ENCODE assay signal across 9 cellular contexts in genomic region chr16:74601131-74601871, GRCh38.
A peak's percentile ranks its signal among the peaks of the same experiment; 100 is the strongest.
DNase-seq lines count a peak whose midpoint lies in the region; ATAC-seq lines count a peak whose summit lies in the region.
"Had no signal": no experiment of that assay in that cellular context is flagged by ENCODE, and none has a peak within 500 bp of the region (broad histone marks: within the 10 kb centered on the region; RNA-seq: fewer than 3 reads in every experiment).

No MANE protein-coding gene starts in this region.

- peak overlapping the region; percentile 61 for H3K27ac Mint-ChIP-seq in stimulated activated effector memory CD8-positive, alpha-beta T cell treated with anti-CD3 and anti-CD28 coated beads, Interleukin-12 subunit alpha, Interleukin-12 subunit beta, amount 100 ng/mL, for 72 hours

- no peaks in the 10 kb centered on the region for H3K27me3 ChIP-seq in BLaER1

- H3K4me3 Mint-ChIP-seq in stimulated activated effector memory CD8-positive, alpha-beta T cell treated with anti-CD3 and anti-CD28 coated beads, Interleukin-12 subunit alpha, Interleukin-12 subunit beta, amount 100 ng/mL, for 72 hours: peak overlapping the region; percentile 18
- H3K4me3 Mint-ChIP-seq: neural crest cell had no signal

- H3K27ac ChIP-seq in BLaER1: peak overlapping the region; percentile 20; the same call in 1 of the 2 replicates

- peak overlapping the region; percentile 27; the same call in 1 of the 2 replicates for H3K9ac ChIP-seq in BLaER1

- no peak overlapping the region for H3K4me3 ChIP-seq in BLaER1

- peaks cover 59% of the 10 kb centered on the region for H3K4me1 Mint-ChIP-seq in stimulated activated effector memory CD8-positive, alpha-beta T cell treated with anti-CD3 and anti-CD28 coated beads, Interleukin-12 subunit alpha, Interleukin-12 subunit beta, amount 100 ng/mL, for 72 hours

- peaks cover 15% of the 10 kb centered on the region; the same call in 1 of the 2 replicates for H3K9me3 ChIP-seq in BLaER1

- H3K4me2 ChIP-seq in BLaER1: peak overlapping the region; percentile 64

- peaks cover 88% of the 10 kb centered on the region for H4K20me1 ChIP-seq in BLaER1

- H3K4me1 ChIP-seq in BLaER1: peaks cover 55% of the 10 kb centered on the region

- no peaks in the 10 kb centered on the region for H3K9me3 Mint-ChIP-seq in stimulated activated effector memory CD8-positive, alpha-beta T cell treated with anti-CD3 and anti-CD28 coated beads, Interleukin-12 subunit alpha, Interleukin-12 subunit beta, amount 100 ng/mL, for 72 hours
- H3K9me3 Mint-ChIP-seq: neural crest cell had no signal

- peak; percentile 79 for ATAC-seq in HG02852 (IDR thresholded peaks at IDR 0.05; ENCODE audit: unreplicated experiment)
- peak; percentile 99 for ATAC-seq in stimulated activated effector memory CD8-positive, alpha-beta T cell treated with anti-CD3 and anti-CD28 coated beads, Interleukin-12 subunit alpha, Interleukin-12 subunit beta, amount 100 ng/mL, for 72 hours
- ATAC-seq in HG03439 (IDR thresholded peaks at IDR 0.05; ENCODE audit: unreplicated experiment): no peak

- H3K36me3 Mint-ChIP-seq in stimulated activated effector memory CD8-positive, alpha-beta T cell treated with anti-CD3 and anti-CD28 coated beads, Interleukin-12 subunit alpha, Interleukin-12 subunit beta, amount 100 ng/mL, for 72 hours: peaks cover 42% of the 10 kb centered on the region

- DNase-seq in T-helper 22 cell (ENCODE audit: low read depth) (peak; percentile 68), NCI-H2081 (lab: John Stamatoyannopoulos, UW) (no peak), cerebellar nuclear complex (lab: John Stamatoyannopoulos, UW) (no peak)
- peak; percentile 79 for DNase-seq in central memory CD4-positive, alpha-beta T cell
- DNase-seq in stimulated activated effector memory CD8-positive, alpha-beta T cell treated with anti-CD3 and anti-CD28 coated beads, Interleukin-12 subunit alpha, Interleukin-12 subunit beta, amount 100 ng/mL, for 72 hours (ENCODE audit: low spot score in 2 of 2): peak; percentile 8 to 63

- H3K36me3 ChIP-seq in BLaER1: peaks cover 48% of the 10 kb centered on the region

Comparison
In these comparisons a context has a peak if more than half of its experiments do, and no peak if none do; other contexts are left out.
1. DNase-seq: peak in T-helper 22 cell (single experiment), central memory CD4-positive, alpha-beta T cell (single experiment) and stimulated activated effector memory CD8-positive, alpha-beta T cell treated with anti-CD3 and anti-CD28 coated beads, Interleukin-12 subunit alpha, Interleukin-12 subunit beta, amount 100 ng/mL, for 72 hours (2 of 2); none in NCI-H2081 (0 of 2) and cerebellar nuclear complex (0 of 2).